Comparison of ENCODE assay signal across 15 cellular contexts in genomic region chr3:29026301-29026700, GRCh38.
DNase-seq lines count a peak whose midpoint lies in the region; ATAC-seq and TF ChIP-seq lines count a peak whose summit lies in the region.
"Had no signal": no experiment of that assay in that cellular context is flagged by ENCODE, and none has a peak within 500 bp of the region (broad histone marks: within the 10 kb centered on the region; RNA-seq: fewer than 3 reads in every experiment).

No MANE protein-coding gene starts in this region.

- no peaks in the 10 kb centered on the region for H4K20me1 ChIP-seq in MM.1S (ENCODE audit: insufficient read depth, low read length)

- no peak overlapping the region for H3K9ac ChIP-seq in MM.1S (ENCODE audit: low read length)

- 0 out of 2 replicates have a peak, but pooled peaks cover 3% of the 10 kb centered on the region for H3F3A ChIP-seq in MM.1S (ENCODE audit: insufficient read depth, low read length)

- no peaks in the 10 kb centered on the region for H3K36me3 ChIP-seq in MM.1S (replicated peaks; ENCODE audit: insufficient read depth, low read length)
- no peaks in the 10 kb centered on the region for H3K36me3 ChIP-seq in left ventricle myocardium inferior

- H3K4me1 ChIP-seq in MM.1S (ENCODE audit: low read length) (peaks cover 15% of the 10 kb centered on the region), left ventricle myocardium inferior (no peaks in the 10 kb centered on the region)
- H3K4me1 ChIP-seq: Caco-2 had no signal

- H3K27me3 ChIP-seq in MM.1S (replicated peaks; ENCODE audit: insufficient read depth, low read length), result peaks cover 6% of the 10 kb centered on the region; the same call in 1 of the 2 replicates
- H3K27me3 ChIP-seq in left ventricle myocardium inferior (ENCODE audit: low read depth), result no peaks in the 10 kb centered on the region

- H3K4me2 ChIP-seq in MM.1S (ENCODE audit: low read depth, low read length), result peak overlapping the region; percentile 28; the same call in 1 of the 2 replicates

- TF ChIP-seq CTCF in MM.1S (IDR thresholded peaks at IDR 0.05; ENCODE audit: low read length), result no peak
- TF ChIP-seq CTCF in left ventricle myocardium inferior (IDR thresholded peaks at IDR 0.05; ENCODE audit: borderline replicate concordance), result no peak

- H3K4me3 ChIP-seq in MM.1S (ENCODE audit: low read length) (no peak overlapping the region), left ventricle myocardium inferior (no peak overlapping the region)

- H3K9me2 ChIP-seq in MM.1S (replicated peaks; ENCODE audit: insufficient read depth, low read length), result no peaks in the 10 kb centered on the region

- no peaks in the 10 kb centered on the region for H3K79me2 ChIP-seq in MM.1S (ENCODE audit: low read length)

- intact Hi-C loops in left ventricle myocardium inferior (cut with micrococcal nuclease), result no loop called here

- peak; percentile 61 for DNase-seq in MM.1S
- DNase-seq in UCSD-AML1 (lab: John Stamatoyannopoulos, UW; ENCODE audit: unreplicated experiment), result no peak
- no peak for DNase-seq in left ventricle myocardium inferior
- no peak for DNase-seq in SW 1271 (lab: John Stamatoyannopoulos, UW)
- no peak for DNase-seq in hypothalamus (lab: John Stamatoyannopoulos, UW)
- DNase-seq: activated CD4-positive, alpha-beta T cell treated with anti-CD3 and anti-CD28 coated beads for 4 hours; anterior cingulate cortex; Caco-2; natural killer cell; NCI-H510A treated with DMSO at 0.1 percent for 48 hours; SIG-M5 had no signal

- H3K27ac ChIP-seq in MM.1S (ENCODE audit: low read length) (peak overlapping the region; percentile 15; the same call in 1 of the 2 replicates), left ventricle myocardium inferior (replicated peaks) (no peak overlapping the region)

- H3K9me3 ChIP-seq in MM.1S (replicated peaks; ENCODE audit: insufficient read depth, low read length), result no peaks in the 10 kb centered on the region
- H3K9me3 ChIP-seq in left ventricle myocardium inferior (replicated peaks), result peaks cover 6% of the 10 kb centered on the region
- H3K9me3 ChIP-seq: Caco-2 had no signal

- ATAC-seq in GM18858 (IDR thresholded peaks at IDR 0.05; ENCODE audit: unreplicated experiment) (peak; percentile 92), GM19463 (IDR thresholded peaks at IDR 0.05; ENCODE audit: unreplicated experiment) (peak; percentile 93), HG02943 (IDR thresholded peaks at IDR 0.05; ENCODE audit: low read depth, unreplicated experiment) (peak; percentile 94)
- ATAC-seq: natural killer cell; stimulated activated memory B cell treated with anti-CD40 and anti-IgM and Interleukin-4, amounts not matched to agents 10 μg/mL and 1 μg/mL and 100 μg/mL, for 72 hours had no signal

- no peak overlapping the region for H2AFZ ChIP-seq in MM.1S (ENCODE audit: low read length)
